In the genomic region with DNA sequence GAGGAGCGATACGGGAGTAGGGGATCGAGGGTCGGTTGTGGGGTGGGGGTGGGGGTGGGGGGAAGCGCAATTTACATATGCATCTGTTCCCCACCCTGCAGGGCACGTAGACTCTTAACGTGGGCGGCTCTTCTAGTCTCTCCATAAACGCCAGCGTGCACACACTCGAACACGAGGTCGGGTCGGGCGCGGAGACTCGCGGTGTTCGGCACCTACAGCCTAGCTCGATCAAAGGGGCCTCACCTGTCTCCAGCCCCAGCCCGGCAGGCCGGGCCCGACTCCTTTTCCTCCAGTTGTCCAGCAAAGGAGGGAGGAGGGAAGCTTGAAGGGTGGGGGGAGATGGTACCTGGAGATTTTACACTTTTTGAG, we compare ENCODE assay signal across 8 cellular contexts. TPM values are rescaled to one million over a fixed set of nuclear protein-coding genes. Genes with fewer than 3 reads are reported as not detected.
A peak's percentile ranks its signal among the peaks of the same experiment; 100 is the strongest.
DNase-seq lines count a peak whose midpoint lies in the region; ATAC-seq and TF ChIP-seq lines count a peak whose summit lies in the region.

No MANE protein-coding gene starts in this region.

- peaks cover 13% of the 10 kb centered on the region for H3K36me3 Mint-ChIP-seq in natural killer cell treated with Interleukin-12 subunit alpha and Interleukin-12 subunit beta and Interleukin-15 and Interleukin-18, amount 100 ng/mL, for 72 hours

- ATAC-seq in GM18502 (IDR thresholded peaks at IDR 0.05; ENCODE audit: poor library complexity, unreplicated experiment) = peak; percentile 56
- ATAC-seq in HG02973 (IDR thresholded peaks at IDR 0.05; ENCODE audit: unreplicated experiment) = peak; percentile 42
- peak; percentile 59 to 63 for ATAC-seq in natural killer cell treated with Interleukin-12 subunit alpha and Interleukin-12 subunit beta and Interleukin-15 and Interleukin-18, amount 100 ng/mL, for 72 hours
- ATAC-seq in upper lobe of left lung (ENCODE audit: low FRiP score in 2 of 2) = peak; percentile 62 to 76

- H3K36me3 ChIP-seq in ACC112 (ENCODE audit: insufficient read depth, low read length) (peaks cover 4% of the 10 kb centered on the region), upper lobe of left lung (peaks cover 0 to 5% (median 0%) of the 10 kb centered on the region in 4 donors)

- 0% methylated on average over 8 to 23 of the region's 23 CpGs for WGBS in upper lobe of left lung, 2 donors

- peaks cover 14 to 35% of the 10 kb centered on the region in 2 donors for H3K27me3 Mint-ChIP-seq in natural killer cell treated with Interleukin-12 subunit alpha and Interleukin-12 subunit beta and Interleukin-15 and Interleukin-18, amount 100 ng/mL, for 72 hours

- H3K4me1 Mint-ChIP-seq in natural killer cell treated with Interleukin-12 subunit alpha and Interleukin-12 subunit beta and Interleukin-15 and Interleukin-18, amount 100 ng/mL, for 72 hours (ENCODE audit: low read depth in 2 of 2) = peaks cover 7 to 14% of the 10 kb centered on the region in 2 donors

- TF ChIP-seq POLR2A in upper lobe of left lung (IDR thresholded peaks at IDR 0.05) = no peak

- H3K4me3 ChIP-seq in ACC112 (ENCODE audit: low read depth, low read length) = peak overlapping the region; percentile 94
- peak overlapping the region; percentile 55 to 98 (median 91) for H3K4me3 ChIP-seq in upper lobe of left lung

- peak overlapping the region; percentile 89 for H3K4me3 Mint-ChIP-seq in natural killer cell treated with Interleukin-12 subunit alpha and Interleukin-12 subunit beta and Interleukin-15 and Interleukin-18, amount 100 ng/mL, for 72 hours

- no peaks in the 10 kb centered on the region for H3K9me3 ChIP-seq in upper lobe of left lung

- H3K4me1 ChIP-seq in ACC112 (ENCODE audit: control insufficient read depth, insufficient read depth, low read length, unreplicated experiment) (peaks cover 19% of the 10 kb centered on the region), upper lobe of left lung (peaks cover 25 to 33% (median 27%) of the 10 kb centered on the region in 4 donors)

- no peak for TF ChIP-seq EP300 in upper lobe of left lung (IDR thresholded peaks at IDR 0.05)

- H3K27me3 ChIP-seq in ACC112 (ENCODE audit: insufficient read depth, low read length) (no peaks in the 10 kb centered on the region), upper lobe of left lung (no peaks in the 10 kb centered on the region)

- peaks cover 3% of the 10 kb centered on the region for H3K9me3 Mint-ChIP-seq in natural killer cell treated with Interleukin-12 subunit alpha and Interleukin-12 subunit beta and Interleukin-15 and Interleukin-18, amount 100 ng/mL, for 72 hours

- H2AFZ ChIP-seq in ACC112 (ENCODE audit: low read length, unreplicated experiment) = peak overlapping the region; percentile 86

- peak overlapping the region; percentile 66 for H3K27ac ChIP-seq in ACC112 (ENCODE audit: low read depth, low read length)
- peak overlapping the region; percentile 86 to 92 (median 88) for H3K27ac ChIP-seq in upper lobe of left lung

- DNase-seq in NCI-H526 treated with DMSO at 0.1 percent for 48 hours (lab: John Stamatoyannopoulos, UW) (peak; percentile 70), activated T-cell treated with anti-CD3 and anti-CD28 coated beads for 48 hours (ENCODE audit: low read depth) (peak; percentile 38), fibroblast of gingiva (ENCODE audit: low read depth) (peak; percentile 11), upper lobe of left lung (peak; percentile 55 to 87)
- DNase-seq in natural killer cell treated with Interleukin-12 subunit alpha and Interleukin-12 subunit beta and Interleukin-15 and Interleukin-18, amount 100 ng/mL, for 72 hours (ENCODE audit: low spot score) = no peak

- TF ChIP-seq CTCF in upper lobe of left lung (IDR thresholded peaks at IDR 0.05) = no peak

- H3K27ac Mint-ChIP-seq in natural killer cell treated with Interleukin-12 subunit alpha and Interleukin-12 subunit beta and Interleukin-15 and Interleukin-18, amount 100 ng/mL, for 72 hours = peak overlapping the region; percentile 83 to 93

- H3K79me2 ChIP-seq in ACC112 (ENCODE audit: control insufficient read depth, insufficient read depth, low read length, unreplicated experiment) = peaks cover 53% of the 10 kb centered on the region

RNA-seq across cellular contexts. Expression of a gene that starts 0.5 kb away (rescaled TPM):
- 10 to 100 TPM; 36.2 to 78.4 TPM for total RNA-seq in natural killer cell treated with Interleukin-12 subunit alpha and Interleukin-12 subunit beta and Interleukin-15 and Interleukin-18, amount 100 ng/mL, for 72 hours
- total RNA-seq in upper lobe of left lung = 10 to 100 TPM; 18.2 to 92.8 (median 43.9) TPM

RNA-seq across cellular contexts. Expression of a gene that starts 17.8 kb away (rescaled TPM):
- 1 to 10 TPM; 1.7 to 3.7 TPM for total RNA-seq in natural killer cell treated with Interleukin-12 subunit alpha and Interleukin-12 subunit beta and Interleukin-15 and Interleukin-18, amount 100 ng/mL, for 72 hours
- total RNA-seq in upper lobe of left lung = 10 to 100 TPM; 11.1 to 62.4 (median 23.2) TPM
